In genomic region chrX:132623307-132623706, GRCh38 we compare ENCODE assay signal across 1 cellular context.
TF ChIP-seq lines count a peak whose summit lies in the region.

No MANE protein-coding gene starts in this region.

TF ChIP-seq in endothelial cell of umbilical vein, 7 proteins besides CTCF, POLR2A, EP300 and RAD21 (continued from another document):
- TF ChIP-seq MAX (IDR thresholded peaks at IDR 0.05; ENCODE audit: insufficient read depth, insufficient read length) = no peak
- no peak for TF ChIP-seq JUN (IDR thresholded peaks at IDR 0.05; ENCODE audit: borderline replicate concordance, insufficient read depth, insufficient read length, low read depth)
- TF ChIP-seq POLR2AphosphoS5 (IDR thresholded peaks at IDR 0.05; ENCODE audit: insufficient read depth, low read depth, low read length) = no peak
- TF ChIP-seq GATA2 (IDR thresholded peaks at IDR 0.05; ENCODE audit: insufficient read depth, insufficient read length, low read depth, low read length) = no peak
